23 cellular contexts compared by ENCODE assay signal in genomic region chr20:57443866-57444265, GRCh38. TPM values are rescaled to one million over a fixed set of nuclear protein-coding genes. Genes with fewer than 3 reads are reported as not detected.
DNase-seq lines count a peak whose midpoint lies in the region; ATAC-seq and TF ChIP-seq lines count a peak whose summit lies in the region.
"Had no signal": no experiment of that assay in that cellular context is flagged by ENCODE, and none has a peak within 500 bp of the region (broad histone marks: within the 10 kb centered on the region; RNA-seq: fewer than 3 reads in every experiment).

No MANE protein-coding gene starts in this region.

- no peak for ATAC-seq in psoas muscle
- ATAC-seq in GM21360 (IDR thresholded peaks at IDR 0.05; ENCODE audit: unreplicated experiment) = no peak
- ATAC-seq: GM23338, Panc1 had no signal

- in situ Hi-C loops in transverse colon (cut with MboI; ENCODE audit: low pct_ligation_motif_present in 1 of 4, low pct_unique_long_range_greater_than_20kb in 1 of 4, low sequenced_read_pairs in 3 of 4) = no loop called here

- H3K4me3 ChIP-seq in cardiac muscle cell (no peak overlapping the region), esophagus squamous epithelium (no peak overlapping the region), psoas muscle (no peak overlapping the region), transverse colon (no peak overlapping the region)
- H3K4me3 ChIP-seq: GM23338, HAP-1, SJCRH30 had no signal

- intact Hi-C loops in cardiac septum (cut with DNase I) = loop anchor here (10.0 kb wide), 1 partner anchor 289 kb away; no protein-coding TSS in a partner anchor
- intact Hi-C loops in esophagus squamous epithelium (cut with DNase I) = no loop called here
- intact Hi-C loops in psoas muscle (cut with DNase I) = no loop called here
- intact Hi-C loops in transverse colon (cut with DNase I; ENCODE audit: low total_unique reads) = loop anchor here (2.0 to 5.0 kb wide), 2 partner anchors 21 to 47 kb away; no protein-coding TSS in a partner anchor
- intact Hi-C loops in activated naive CD4-positive, alpha-beta T cell treated with anti-CD3 and anti-CD28 coated beads for 36 hours (cut with micrococcal nuclease) = no loop called here

- H3K27me3 ChIP-seq in cardiac muscle cell (no peaks in the 10 kb centered on the region), esophagus squamous epithelium (peaks cover 0 to 5% (median 0%) of the 10 kb centered on the region in 4 donors), psoas muscle (ENCODE audit: insufficient read depth in 3 of 3, low read length in 2 of 3) (no peaks in the 10 kb centered on the region), transverse colon (no peaks in the 10 kb centered on the region)

- H3K4me1 Mint-ChIP-seq in activated naive CD4-positive, alpha-beta T cell treated with anti-CD3 and anti-CD28 coated beads for 36 hours (ENCODE audit: low read depth) = no peaks in the 10 kb centered on the region

- CTCF ChIA-PET in activated naive CD4-positive, alpha-beta T cell treated with anti-CD3 and anti-CD28 coated beads for 36 hours (lab: Charles Lee) = interaction anchor here (0.7 kb wide), 1 partner anchor 10 kb away, joined by 3 read pairs; no protein-coding TSS in a partner anchor

- H3K27ac Mint-ChIP-seq in activated naive CD4-positive, alpha-beta T cell treated with anti-CD3 and anti-CD28 coated beads for 36 hours = no peak overlapping the region
- H3K27ac Mint-ChIP-seq: GM23338 had no signal

- no peak for DNase-seq in cardiac muscle cell (ENCODE audit: low read depth in 1 of 2, low spot score in 1 of 2)
- no peak for DNase-seq in cardiac septum (ENCODE audit: low spot score)
- no peak for DNase-seq in esophagus squamous epithelium (lab: John Stamatoyannopoulos, UW)
- no peak for DNase-seq in psoas muscle
- no peak for DNase-seq in transverse colon
- no peak for DNase-seq in activated naive CD4-positive, alpha-beta T cell treated with anti-CD3 and anti-CD28 coated beads for 36 hours
- DNase-seq in NOMO-1 (lab: John Stamatoyannopoulos, UW; ENCODE audit: unreplicated experiment in 2 of 2) = no peak
- DNase-seq: DMS53; GDM1; NCI-H1092 treated with DMSO at 0.1 percent for 48 hours; NCI-H1436 treated with DMSO at 0.1 percent for 48 hours; NCI-H2029 treated with DMSO at 0.1 percent for 48 hours; NCI-H226; NCI-H510A treated with DMSO at 0.1 percent for 48 hours; NCI-H748 treated with DMSO at 0.1 percent for 48 hours; NK-92 treated with Interleukin-12 subunit alpha and Interleukin-12 subunit beta, amount 100 ng/mL, for 24 hours; SJCRH30 had no signal

- H3K36me3 ChIP-seq in cardiac muscle cell = peaks cover 5% of the 10 kb centered on the region
- no peaks in the 10 kb centered on the region for H3K36me3 ChIP-seq in esophagus squamous epithelium
- no peaks in the 10 kb centered on the region for H3K36me3 ChIP-seq in psoas muscle (ENCODE audit: insufficient read depth in 1 of 2, low read depth in 1 of 2)
- no peaks in the 10 kb centered on the region for H3K36me3 ChIP-seq in transverse colon
- H3K36me3 ChIP-seq: HAP-1, SJCRH30 had no signal

- TF ChIP-seq EP300 in transverse colon (IDR thresholded peaks at IDR 0.05; ENCODE audit: low read depth) = no peak

- H3K27me3 Mint-ChIP-seq in activated naive CD4-positive, alpha-beta T cell treated with anti-CD3 and anti-CD28 coated beads for 36 hours (ENCODE audit: low read depth) = no peaks in the 10 kb centered on the region

- 60 to 81% methylated on average over 5 of the region's 5 CpGs for WGBS in esophagus squamous epithelium, 2 donors
- WGBS in psoas muscle, 3 donors = 77 to 85% (median 77%) methylated on average over 5 of the region's 5 CpGs
- WGBS in transverse colon (ENCODE audit: low coverage in 1 of 2), 2 donors = 66 to 69% methylated on average over 5 of the region's 5 CpGs

- no peaks in the 10 kb centered on the region for H3K36me3 Mint-ChIP-seq in activated naive CD4-positive, alpha-beta T cell treated with anti-CD3 and anti-CD28 coated beads for 36 hours (ENCODE audit: low read depth)

- TF ChIP-seq POLR2A in esophagus squamous epithelium (IDR thresholded peaks at IDR 0.05) (no peak), transverse colon (IDR thresholded peaks at IDR 0.05) (no peak)

- no peak overlapping the region for H3K4me3 Mint-ChIP-seq in activated naive CD4-positive, alpha-beta T cell treated with anti-CD3 and anti-CD28 coated beads for 36 hours
- H3K4me3 Mint-ChIP-seq: GM23338 had no signal

- TF ChIP-seq CTCF in cardiac muscle cell (IDR thresholded peaks at IDR 0.05; ENCODE audit: low read depth, low read length) (no peak), esophagus squamous epithelium (IDR thresholded peaks at IDR 0.05) (no peak), psoas muscle (IDR thresholded peaks at IDR 0.05) (no peak), transverse colon (IDR thresholded peaks at IDR 0.05) (no peak)

- H3K4me1 ChIP-seq in cardiac muscle cell (ENCODE audit: low read depth) = peaks cover 72% of the 10 kb centered on the region
- H3K4me1 ChIP-seq in esophagus squamous epithelium = peaks cover 8 to 47% (median 20%) of the 10 kb centered on the region in 3 donors
- peaks cover 52% of the 10 kb centered on the region for H3K4me1 ChIP-seq in psoas muscle
- peaks cover 14 to 29% (median 24%) of the 10 kb centered on the region in 4 donors for H3K4me1 ChIP-seq in transverse colon
- H3K4me1 ChIP-seq: HAP-1 had no signal

- H3K27ac ChIP-seq in cardiac muscle cell (peak overlapping the region; percentile 100), esophagus squamous epithelium (peak overlapping the region in 3 of 4 donors; percentile 73 to 90 (median 86)), psoas muscle (peak overlapping the region; percentile 98), transverse colon (peak overlapping the region; percentile 78 to 86 (median 85))
- H3K27ac ChIP-seq: HL-60, KMS-11, SJCRH30 had no signal

- H3K9me3 ChIP-seq in cardiac muscle cell (ENCODE audit: low read depth) (no peaks in the 10 kb centered on the region), esophagus squamous epithelium (no peaks in the 10 kb centered on the region), psoas muscle (no peaks in the 10 kb centered on the region), transverse colon (no peaks in the 10 kb centered on the region)
- H3K9me3 ChIP-seq: HAP-1, SJCRH30 had no signal

- no peaks in the 10 kb centered on the region for H3K9me3 Mint-ChIP-seq in activated naive CD4-positive, alpha-beta T cell treated with anti-CD3 and anti-CD28 coated beads for 36 hours
- H3K9me3 Mint-ChIP-seq: GM23338 had no signal

RNA-seq across cellular contexts. Expression of gene RBM38, which starts 52.7 kb away (rescaled TPM):
- total RNA-seq in cardiac muscle cell (420 and 625 TPM in 2 replicates), cardiac septum (63.1 TPM), esophagus squamous epithelium (10 to 100 TPM in 3 of 4 donors, 1 to 10 TPM in 1; 9.1 to 21.0 (median 13.3) TPM), psoas muscle (100 to 1,000 TPM in 2 of 4 donors, 10 to 100 TPM in 2; 73.2 to 202 (median 93.0) TPM), transverse colon (10 to 100 TPM; 26.5 to 37.4 (median 30.4) TPM)
- polyA plus RNA-seq in cardiac muscle cell (404 and 626 TPM in 2 replicates), psoas muscle (100 to 1,000 TPM; 135 to 308 (median 144) TPM)
- total RNA-seq in activated naive CD4-positive, alpha-beta T cell treated with anti-CD3 and anti-CD28 coated beads for 36 hours = 10 to 100 TPM; 60.3 to 63.1 TPM

Comparison
In these comparisons a context has a peak if more than half of its experiments do, and no peak if none do; other contexts are left out.
1. intact Hi-C loops: an anchor here in cardiac septum (10.0 kb wide) and transverse colon (2.0 to 5.0 kb wide); none called in esophagus squamous epithelium, psoas muscle and activated naive CD4-positive, alpha-beta T cell treated with anti-CD3 and anti-CD28 coated beads for 36 hours.